1 cellular context compared by ENCODE assay signal in genomic region chr14:39431416-39432178, GRCh38.
TF ChIP-seq lines count a peak whose summit lies in the region.

No MANE protein-coding gene starts in this region.

TF ChIP-seq in HepG2, 621 proteins besides CTCF, POLR2A, EP300 and RAD21 (continued from another document and continues in another):
- TF ChIP-seq PAXIP1 (CRISPR knock-in tag; conservative IDR thresholded peaks at IDR 0.05) = no peak
- TF ChIP-seq SOX5 (CRISPR knock-in tag; IDR thresholded peaks at IDR 0.05; ENCODE audit: borderline replicate concordance) = peak; percentile 8; the same call in 1 of the 2 replicates
- TF ChIP-seq ZNF263 (CRISPR knock-in tag; IDR thresholded peaks at IDR 0.05) = peak; percentile 60
- no peak; the same call in 1 of the 2 replicates for TF ChIP-seq ZNF552 (CRISPR knock-in tag; IDR thresholded peaks at IDR 0.05; ENCODE audit: borderline replicate concordance)
- peak; percentile 69 for TF ChIP-seq KMT2B (CRISPR knock-in tag; IDR thresholded peaks at IDR 0.05)
- TF ChIP-seq, protein P1, sequence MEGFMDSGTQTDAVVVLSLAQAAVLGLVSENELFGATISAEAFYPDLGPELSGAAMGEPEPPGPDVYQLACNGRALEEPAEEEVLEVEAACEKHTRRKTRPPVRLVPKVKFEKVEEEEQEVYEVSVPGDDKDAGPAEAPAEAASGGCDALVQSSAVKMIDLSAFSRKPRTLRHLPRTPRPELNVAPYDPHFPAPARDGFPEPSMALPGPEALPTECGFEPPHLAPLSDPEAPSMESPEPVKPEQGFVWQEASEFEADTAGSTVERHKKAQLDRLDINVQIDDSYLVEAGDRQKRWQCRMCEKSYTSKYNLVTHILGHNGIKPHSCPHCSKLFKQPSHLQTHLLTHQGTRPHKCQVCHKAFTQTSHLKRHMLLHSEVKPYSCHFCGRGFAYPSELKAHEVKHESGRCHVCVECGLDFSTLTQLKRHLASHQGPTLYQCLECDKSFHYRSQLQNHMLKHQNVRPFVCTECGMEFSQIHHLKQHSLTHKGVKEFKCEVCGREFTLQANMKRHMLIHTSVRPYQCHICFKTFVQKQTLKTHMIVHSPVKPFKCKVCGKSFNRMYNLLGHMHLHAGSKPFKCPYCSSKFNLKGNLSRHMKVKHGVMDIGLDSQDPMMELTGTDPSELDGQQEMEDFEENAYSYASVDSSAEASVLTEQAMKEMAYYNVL (CRISPR knock-in tag; IDR thresholded peaks at IDR 0.05; ENCODE audit: borderline replicate concordance) = no peak
- TF ChIP-seq MAX (IDR thresholded peaks at IDR 0.05) = no peak
- no peak for TF ChIP-seq ZKSCAN5 (CRISPR knock-in tag; IDR thresholded peaks at IDR 0.05)
- no peak for TF ChIP-seq SIX1 (CRISPR knock-in tag; IDR thresholded peaks at IDR 0.05; ENCODE audit: borderline replicate concordance)
- TF ChIP-seq ZFY (CRISPR knock-in tag; IDR thresholded peaks at IDR 0.05) = peak; percentile 78
- TF ChIP-seq ARHGAP35 (CRISPR knock-in tag; IDR thresholded peaks at IDR 0.05; ENCODE audit: borderline replicate concordance) = no peak
- TF ChIP-seq PHF5A (CRISPR knock-in tag; IDR thresholded peaks at IDR 0.05; ENCODE audit: low read depth, unreplicated experiment) = no peak
- TF ChIP-seq ZNF569 (CRISPR knock-in tag; IDR thresholded peaks at IDR 0.05; ENCODE audit: borderline replicate concordance) = 0 out of 2 replicates have a peak, but pooled peaks have one; percentile 90
- TF ChIP-seq ISL2 (CRISPR knock-in tag; IDR thresholded peaks at IDR 0.05) = no peak; the same call in none of the 2 replicates
- peak; percentile 97 for TF ChIP-seq HOXA9 (CRISPR knock-in tag; IDR thresholded peaks at IDR 0.05; ENCODE audit: borderline replicate concordance)
- TF ChIP-seq CEBPG (CRISPR knock-in tag; IDR thresholded peaks at IDR 0.05) = no peak
- peak; percentile 81; the same call in 1 of the 2 replicates for TF ChIP-seq WIZ (CRISPR knock-in tag; IDR thresholded peaks at IDR 0.05)
- no peak for TF ChIP-seq ZNF124 (CRISPR knock-in tag; IDR thresholded peaks at IDR 0.05)
- no peak for TF ChIP-seq ZNF383 (CRISPR knock-in tag; IDR thresholded peaks at IDR 0.05; ENCODE audit: borderline replicate concordance)
- 0 out of 2 replicates have a peak, but pooled peaks have one; percentile 41 for TF ChIP-seq ATF2 (CRISPR knock-in tag; IDR thresholded peaks at IDR 0.05)
- TF ChIP-seq ZNF563 (CRISPR knock-in tag; IDR thresholded peaks at IDR 0.05) = peak; percentile 56
- TF ChIP-seq ZBTB40 (IDR thresholded peaks at IDR 0.05) = no peak
- TF ChIP-seq ZBTB40 (CRISPR knock-in tag; IDR thresholded peaks at IDR 0.05) = no peak
- TF ChIP-seq KDM2A (CRISPR knock-in tag; IDR thresholded peaks at IDR 0.05; ENCODE audit: borderline replicate concordance, low read depth) = peak; percentile 39; the same call in 1 of the 2 replicates
- no peak for TF ChIP-seq BHLHE40 (IDR thresholded peaks at IDR 0.05; ENCODE audit: low read length)
- no peak for TF ChIP-seq ZNF660 (CRISPR knock-in tag; IDR thresholded peaks at IDR 0.05; ENCODE audit: borderline replicate concordance, low read depth)
- no peak; the same call in 1 of the 2 replicates for TF ChIP-seq SRF (IDR thresholded peaks at IDR 0.05; ENCODE audit: low read depth, low read length)
- TF ChIP-seq RBAK (CRISPR knock-in tag; IDR thresholded peaks at IDR 0.05) = peak; percentile 74; the same call in 1 of the 2 replicates
- no peak for TF ChIP-seq PPARG (CRISPR knock-in tag; conservative IDR thresholded peaks at IDR 0.05)
- TF ChIP-seq GATAD2A (CRISPR knock-in tag; IDR thresholded peaks at IDR 0.05) = no peak
- TF ChIP-seq, protein P2, sequence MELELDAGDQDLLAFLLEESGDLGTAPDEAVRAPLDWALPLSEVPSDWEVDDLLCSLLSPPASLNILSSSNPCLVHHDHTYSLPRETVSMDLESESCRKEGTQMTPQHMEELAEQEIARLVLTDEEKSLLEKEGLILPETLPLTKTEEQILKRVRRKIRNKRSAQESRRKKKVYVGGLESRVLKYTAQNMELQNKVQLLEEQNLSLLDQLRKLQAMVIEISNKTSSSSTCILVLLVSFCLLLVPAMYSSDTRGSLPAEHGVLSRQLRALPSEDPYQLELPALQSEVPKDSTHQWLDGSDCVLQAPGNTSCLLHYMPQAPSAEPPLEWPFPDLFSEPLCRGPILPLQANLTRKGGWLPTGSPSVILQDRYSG (CRISPR knock-in tag; IDR thresholded peaks at IDR 0.05) = no peak
- peak; percentile 67; the same call in 1 of the 2 replicates for TF ChIP-seq ZNF138 (CRISPR knock-in tag; IDR thresholded peaks at IDR 0.05; ENCODE audit: low read depth)
- TF ChIP-seq TCF12 (IDR thresholded peaks at IDR 0.05) = no peak
- TF ChIP-seq TCF12 (CRISPR knock-in tag; IDR thresholded peaks at IDR 0.05) = 0 out of 2 replicates have a peak, but pooled peaks have one; percentile 4
- peak; percentile 95 for TF ChIP-seq ZNF253 (CRISPR knock-in tag; IDR thresholded peaks at IDR 0.05; ENCODE audit: borderline replicate concordance)
- 0 out of 2 replicates have a peak, but pooled peaks have one; percentile 96 for TF ChIP-seq ZNF839 (CRISPR knock-in tag; IDR thresholded peaks at IDR 0.05; ENCODE audit: borderline replicate concordance)
- no peak for TF ChIP-seq MIER2 (CRISPR knock-in tag; IDR thresholded peaks at IDR 0.05)
- TF ChIP-seq, protein P3, sequence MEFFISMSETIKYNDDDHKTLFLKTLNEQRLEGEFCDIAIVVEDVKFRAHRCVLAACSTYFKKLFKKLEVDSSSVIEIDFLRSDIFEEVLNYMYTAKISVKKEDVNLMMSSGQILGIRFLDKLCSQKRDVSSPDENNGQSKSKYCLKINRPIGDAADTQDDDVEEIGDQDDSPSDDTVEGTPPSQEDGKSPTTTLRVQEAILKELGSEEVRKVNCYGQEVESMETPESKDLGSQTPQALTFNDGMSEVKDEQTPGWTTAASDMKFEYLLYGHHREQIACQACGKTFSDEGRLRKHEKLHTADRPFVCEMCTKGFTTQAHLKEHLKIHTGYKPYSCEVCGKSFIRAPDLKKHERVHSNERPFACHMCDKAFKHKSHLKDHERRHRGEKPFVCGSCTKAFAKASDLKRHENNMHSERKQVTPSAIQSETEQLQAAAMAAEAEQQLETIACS (CRISPR knock-in tag; IDR thresholded peaks at IDR 0.05) = no peak
- TF ChIP-seq ZFP36L2 (CRISPR knock-in tag; IDR thresholded peaks at IDR 0.05) = no peak; the same call in 1 of the 2 replicates
- 0 out of 2 replicates have a peak, but pooled peaks have one; percentile 28 for TF ChIP-seq GLI4 (CRISPR knock-in tag; IDR thresholded peaks at IDR 0.05; ENCODE audit: borderline replicate concordance)
- TF ChIP-seq FOXK2 (IDR thresholded peaks at IDR 0.05) = no peak
- TF ChIP-seq SIX4 (CRISPR knock-in tag; IDR thresholded peaks at IDR 0.05) = no peak; the same call in 1 of the 2 replicates
- no peak; the same call in 1 of the 2 replicates for TF ChIP-seq ETV6 (CRISPR knock-in tag; conservative IDR thresholded peaks at IDR 0.05)
- no peak for TF ChIP-seq KDM6A (CRISPR knock-in tag; IDR thresholded peaks at IDR 0.05; ENCODE audit: low read depth)
- TF ChIP-seq ZBTB1 (CRISPR knock-in tag; IDR thresholded peaks at IDR 0.05; ENCODE audit: borderline replicate concordance) = peak; percentile 14
- no peak for TF ChIP-seq IKZF4 (CRISPR knock-in tag; IDR thresholded peaks at IDR 0.05; ENCODE audit: borderline replicate concordance, low read depth, not compliant biosample characterization)
